In genomic region chr2:88125344-88125923, GRCh38 we compare ENCODE assay signal across 33 cellular contexts. TPM values are rescaled to one million over a fixed set of nuclear protein-coding genes. Genes with fewer than 3 reads are reported as not detected.
DNase-seq lines count a peak whose midpoint lies in the region; ATAC-seq, FAIRE-seq and TF ChIP-seq lines count a peak whose summit lies in the region.
"Had no signal": no experiment of that assay in that cellular context is flagged by ENCODE, and none has a peak within 500 bp of the region (broad histone marks: within the 10 kb centered on the region; RNA-seq: fewer than 3 reads in every experiment).

No MANE protein-coding gene starts in this region.

- ATAC-seq in GM21526 (IDR thresholded peaks at IDR 0.05; ENCODE audit: low FRiP score, unreplicated experiment): no peak
- ATAC-seq: A549; CD8-positive, alpha-beta T cell; K562 had no signal

- peaks cover 0 to 4% (median 0%) of the 10 kb centered on the region in 3 donors for H3K36me3 ChIP-seq in Peyer's patch
- no peaks in the 10 kb centered on the region for H3K36me3 ChIP-seq in kidney (ENCODE audit: control insufficient read depth in 1 of 2, insufficient read depth in 2 of 2, low read length in 2 of 2)
- H3K36me3 ChIP-seq in muscle layer of duodenum (ENCODE audit: control insufficient read depth in 1 of 2, insufficient read depth in 2 of 2, low read length in 2 of 2): no peaks in the 10 kb centered on the region
- H3K36me3 ChIP-seq: SJSA1 had no signal

- H3K27me3 ChIP-seq in Peyer's patch: no peaks in the 10 kb centered on the region
- no peaks in the 10 kb centered on the region for H3K27me3 ChIP-seq in muscle layer of duodenum (ENCODE audit: low read depth, low read length)

- TF ChIP-seq CTCF in Peyer's patch (IDR thresholded peaks at IDR 0.05) (no peak), kidney (IDR thresholded peaks at IDR 0.05; ENCODE audit: borderline replicate concordance, extremely low read depth, insufficient read depth) (no peak)

- H3K9me3 ChIP-seq in Peyer's patch (no peaks in the 10 kb centered on the region), kidney (ENCODE audit: control insufficient read depth in 1 of 2, low read length in 2 of 2) (no peaks in the 10 kb centered on the region), muscle layer of duodenum (ENCODE audit: control insufficient read depth in 1 of 2, low read length in 2 of 2) (no peaks in the 10 kb centered on the region)
- H3K9me3 ChIP-seq: A549, Caco-2, SJSA1 had no signal

- DNase-seq in Peyer's patch (no peak), kidney (no peak), HPDE6-E6E7 (ENCODE audit: extremely low spot score) (no peak), NCI-H748 treated with DMSO at 0.1 percent for 48 hours (lab: John Stamatoyannopoulos, UW) (no peak), NCI-H82 treated with DMSO at 0.1 percent for 48 hours (lab: John Stamatoyannopoulos, UW; ENCODE audit: unreplicated experiment) (no peak)
- DNase-seq: AML-193; C1 segment of cervical spinal cord; Caco-2; CD8-positive, alpha-beta T cell; DMS79 treated with DMSO at 0.1 percent for 48 hours; GF-D8; HCEC 1CT; MV-4-11; NCI-H1105; NCI-H1436 treated with DMSO at 0.1 percent for 48 hours; NCI-H187 treated with DMSO at 0.1 percent for 48 hours; NCI-H2171 treated with DMSO at 0.1 percent for 48 hours; NCI-H345; NCI-H510A treated with DMSO at 0.1 percent for 48 hours; NCI-H82; PC-9; Right ventricle myocardium superior; RPMI8226 had no signal

- H3K4me1 ChIP-seq in Peyer's patch: peaks cover 0 to 19% (median 0%) of the 10 kb centered on the region in 4 donors
- no peaks in the 10 kb centered on the region for H3K4me1 ChIP-seq in kidney (ENCODE audit: control insufficient read depth in 1 of 2, insufficient read depth in 1 of 2, low read depth in 1 of 2, low read length in 2 of 2)
- H3K4me1 ChIP-seq in muscle layer of duodenum (ENCODE audit: control insufficient read depth in 1 of 2, insufficient read depth in 2 of 2, low read length in 2 of 2): no peaks in the 10 kb centered on the region
- H3K4me1 ChIP-seq: A549, SJSA1 had no signal

- intact Hi-C loops in kidney (cut with DNase I): no loop called here

- no peak for TF ChIP-seq POLR2A in Peyer's patch (IDR thresholded peaks at IDR 0.05)

- H3K27ac ChIP-seq in Peyer's patch (peak overlapping the region in 3 of 4 donors; percentile 57 to 96 (median 86)), kidney (ENCODE audit: low read depth in 2 of 2, low read length in 2 of 2) (no peak overlapping the region), muscle layer of duodenum (ENCODE audit: low read length) (peak overlapping the region; percentile 10)
- H3K27ac ChIP-seq: A549, PC-9, SJSA1 had no signal

- H3K4me3 ChIP-seq in Peyer's patch (peak overlapping the region in 3 of 4 donors; percentile 11 to 67 (median 48)), kidney (ENCODE audit: low read length in 2 of 2) (peak overlapping the region; percentile 73 to 83), muscle layer of duodenum (ENCODE audit: low read depth in 1 of 2, low read length in 2 of 2) (peak overlapping the region in 1 of 2 donors; percentile 45)
- H3K4me3 ChIP-seq: A549, K562, PC-9, SJSA1 had no signal

- FAIRE-seq in kidney (lab: Jason Lieb, UNC): no peak
- FAIRE-seq: A549, GM12891, H1, K562 had no signal

- H3K9ac ChIP-seq in kidney (ENCODE audit: low read length in 2 of 2): no peak overlapping the region

RNA-seq across cellular contexts. Expression of gene FABP1, which starts 2.4 kb away (rescaled TPM):
- 1,000 to 10,000 TPM in 2 of 4 donors, 100 to 1,000 TPM in 2; 598 to 2,513 (median 1,116) TPM for total RNA-seq in Peyer's patch
- total RNA-seq in kidney: not detected
- polyA plus RNA-seq in kidney (ENCODE audit: insufficient read depth, low read depth, low replicate concordance): 1,596 TPM
- total RNA-seq: CD8-positive, alpha-beta T cell; H1; HT1080; LHCN-M2; MCF 10A; PC-9; Right ventricle myocardium superior; SJSA1 had no signal
- polyA plus RNA-seq: A549, K562 had no signal

RNA-seq across cellular contexts. Expression of gene THNSL2, which starts 44.7 kb away (rescaled TPM):
- total RNA-seq in Peyer's patch (10 to 100 TPM in 3 of 4 donors, 1 to 10 TPM in 1; 2.5 to 68.5 (median 33.1) TPM), kidney (26.7 TPM)
- 52.3 TPM for polyA plus RNA-seq in kidney (ENCODE audit: insufficient read depth, low read depth, low replicate concordance)
- total RNA-seq: HT1080, K562 had no signal
- polyA plus RNA-seq: K562 had no signal

RNA-seq across cellular contexts. Expression of gene SMYD1, which starts 57.8 kb away (rescaled TPM):
- total RNA-seq in Peyer's patch (1 to 10 TPM in 1 of 4 donors, under 1 TPM in 1, not detected in 2; 0.67 to 2.7 TPM), kidney (not detected)
- not detected for polyA plus RNA-seq in kidney (ENCODE audit: insufficient read depth, low read depth, low replicate concordance)
- total RNA-seq: Caco-2; CD8-positive, alpha-beta T cell; H1; HT1080; K562; MCF 10A; PC-9; SJSA1 had no signal
- polyA plus RNA-seq: A549, K562 had no signal

Comparison
In these comparisons a context has a peak if more than half of its experiments do, and no peak if none do; other contexts are left out.
1. H3K27ac ChIP-seq: peak in Peyer's patch (3 of 4) and muscle layer of duodenum (single experiment); none in kidney (0 of 2).
2. RNA of gene FABP1, which starts 2.4 kb away (total RNA-seq): 598 to 2,513 TPM in Peyer's patch; not detected in kidney (single experiment); every median in the first group is over 100 times any median in the second.